Comparison of ENCODE assay signal across 19 cellular contexts in the genomic region with DNA sequence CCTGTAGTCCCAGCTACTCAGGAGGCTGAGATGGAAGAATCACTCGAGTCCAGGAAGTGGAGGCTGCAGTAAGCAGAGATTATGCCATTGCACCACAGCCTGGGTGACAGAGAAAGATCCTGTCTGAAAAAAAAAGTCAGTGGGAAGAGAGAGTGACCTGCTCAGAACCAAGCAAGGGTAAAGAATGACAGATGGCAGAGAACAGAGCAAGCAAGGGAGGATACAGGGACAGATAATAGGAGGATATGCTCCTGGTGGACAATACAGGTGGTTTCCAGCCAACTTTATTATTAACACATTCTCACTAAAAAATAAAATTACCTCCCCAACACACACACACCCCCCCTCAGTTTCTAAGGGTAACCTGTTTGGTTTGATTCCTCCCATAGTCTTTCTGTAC. TPM values are rescaled to one million over a fixed set of nuclear protein-coding genes. Genes with fewer than 3 reads are reported as not detected.
A peak's percentile ranks its signal among the peaks of the same experiment; 100 is the strongest.
DNase-seq lines count a peak whose midpoint lies in the region; ATAC-seq, FAIRE-seq and TF ChIP-seq lines count a peak whose summit lies in the region.
"Had no signal": no experiment of that assay in that cellular context is flagged by ENCODE, and none has a peak within 500 bp of the region (broad histone marks: within the 10 kb centered on the region; RNA-seq: fewer than 3 reads in every experiment).

No MANE protein-coding gene starts in this region.

- POLR2A ChIA-PET in HepG2 (lab: Yijun Ruan, JAX) = no interaction called here

- no peaks in the 10 kb centered on the region for H3K27me3 ChIP-seq in HepG2 (ENCODE audit: control insufficient read depth in 1 of 2, insufficient read depth in 2 of 2, low read length in 2 of 2)
- peaks cover 0 to 20% of the 10 kb centered on the region in 2 donors for H3K27me3 ChIP-seq in right lobe of liver
- H3K27me3 ChIP-seq in mesenchymal stem cell (ENCODE audit: control insufficient read depth in 1 of 2, insufficient read depth in 1 of 2, low read length in 2 of 2) = peaks cover 23 to 68% of the 10 kb centered on the region in 2 experiments

- H3K36me3 ChIP-seq in HepG2 (replicated peaks in 1 of 2; ENCODE audit: control insufficient read depth in 1 of 2, insufficient read depth in 2 of 2, low read length in 2 of 2) (peaks cover 2 to 5% of the 10 kb centered on the region in 2 experiments; a peak in 1 of 5 replicates), right lobe of liver (no peaks in the 10 kb centered on the region), mesenchymal stem cell (ENCODE audit: control insufficient read depth in 1 of 2, insufficient read depth in 2 of 2, low read depth in 1 of 2, low read length in 2 of 2) (no peaks in the 10 kb centered on the region)
- H3K36me3 ChIP-seq: BLaER1 treated with 17β-estradiol and CSF1 and Interleukin-3, amounts not matched to agents 10 nM and 100 nM had no signal

- H2BK12ac ChIP-seq in mesenchymal stem cell (ENCODE audit: low read length in 2 of 2) = no peak overlapping the region

- H3K4me1 ChIP-seq in HepG2 (ENCODE audit: insufficient read depth, low read length) = peaks cover 79% of the 10 kb centered on the region
- peaks cover 0 to 16% (median 3%) of the 10 kb centered on the region in 4 donors for H3K4me1 ChIP-seq in right lobe of liver
- H3K4me1 ChIP-seq in mesenchymal stem cell (ENCODE audit: control insufficient read depth, insufficient read depth, low read depth, low read length) = peaks cover 8% of the 10 kb centered on the region

- no peak overlapping the region for H3K18ac ChIP-seq in mesenchymal stem cell (ENCODE audit: low read depth in 1 of 2, low read length in 2 of 2)

- no peak for TF ChIP-seq CTCF in HepG2 (CRISPR knock-in tag; IDR thresholded peaks at IDR 0.05)
- no peak for TF ChIP-seq CTCF in right lobe of liver (IDR thresholded peaks at IDR 0.05)

- no peak for ATAC-seq in HepG2
- ATAC-seq in right lobe of liver = no peak
- no peak for ATAC-seq in HG02840 (IDR thresholded peaks at IDR 0.05; ENCODE audit: low FRiP score, unreplicated experiment)

- CTCF ChIA-PET in HepG2 (lab: Yijun Ruan, JAX; ENCODE audit: low intra/inter-chr PET ratio, low total read pairs) = no interaction called here

- no peak overlapping the region for H4K8ac ChIP-seq in mesenchymal stem cell (ENCODE audit: low read length)

- no peak for TF ChIP-seq RAD21 in HepG2 (CRISPR knock-in tag; IDR thresholded peaks at IDR 0.05)

- no peak overlapping the region for H4K91ac ChIP-seq in mesenchymal stem cell (ENCODE audit: low read length)

- no peak overlapping the region for H3K14ac ChIP-seq in mesenchymal stem cell (ENCODE audit: low read length in 2 of 2)

- no peak overlapping the region for H3K4ac ChIP-seq in mesenchymal stem cell (ENCODE audit: low read depth in 1 of 2, low read length in 2 of 2)

- TF ChIP-seq POLR2A in HepG2 (IDR thresholded peaks at IDR 0.05; ENCODE audit: insufficient read depth in 1 of 2, low read depth in 2 of 2, low read length in 2 of 2) (no peak), right lobe of liver (IDR thresholded peaks at IDR 0.05) (no peak)

- no peak overlapping the region for H2AK5ac ChIP-seq in mesenchymal stem cell (ENCODE audit: low read length, severe bottlenecking)

- WGBS in HepG2 (ENCODE audit: low lambda C conversion rate) = 0% methylated on average over 1 of the region's 1 CpG
- WGBS in right lobe of liver (ENCODE audit: insufficient coverage, low coverage, low lambda C conversion rate, missing lambda C conversion rate) = 0% methylated on average over 1 of the region's 1 CpG
- WGBS in mesenchymal stem cell = 0% methylated on average over 1 of the region's 1 CpG

- no peak for TF ChIP-seq EP300 in HepG2 (IDR thresholded peaks at IDR 0.05; ENCODE audit: low read depth in 2 of 2, low read length in 2 of 2)
- TF ChIP-seq EP300 in HepG2 (CRISPR knock-in tag; IDR thresholded peaks at IDR 0.05; ENCODE audit: borderline replicate concordance) = no peak

- in situ Hi-C loops in HepG2 (cut with HindIII; ENCODE audit: extremely low pct_ligation_motif_present, low pct_unique_long_range_greater_than_20kb) = no loop called here

- H3K23ac ChIP-seq in mesenchymal stem cell (ENCODE audit: low read length in 2 of 2) = no peak overlapping the region

- H2BK120ac ChIP-seq in mesenchymal stem cell (ENCODE audit: low read depth, low read length) = no peak overlapping the region

- no peak overlapping the region for H3K4me3 ChIP-seq in HepG2 (replicated peaks in 1 of 3; ENCODE audit: insufficient read depth in 1 of 3, low read depth in 2 of 3, low read length in 3 of 3)
- no peak overlapping the region for H3K4me3 ChIP-seq in right lobe of liver
- H3K4me3 ChIP-seq in mesenchymal stem cell (ENCODE audit: insufficient read depth in 1 of 2, low read depth in 1 of 2, low read length in 2 of 2) = no peak overlapping the region
- H3K4me3 ChIP-seq: BLaER1 treated with 17β-estradiol and CSF1 and Interleukin-3, amounts not matched to agents 10 nM and 100 nM had no signal

- intact Hi-C loops in HepG2 (cut with micrococcal nuclease; ENCODE audit: unreplicated experiment) = no loop called here
- intact Hi-C loops in right lobe of liver (cut with DNase I) = no loop called here

- no peak overlapping the region for H2BK15ac ChIP-seq in mesenchymal stem cell (ENCODE audit: low read depth, poor library complexity, severe bottlenecking)

- H4K20me1 ChIP-seq in HepG2 (ENCODE audit: insufficient read depth, low read length) = no peaks in the 10 kb centered on the region

- no peak overlapping the region for H3K9ac ChIP-seq in HepG2 (ENCODE audit: insufficient read depth, low read depth, low read length)
- no peak overlapping the region for H3K9ac ChIP-seq in mesenchymal stem cell (ENCODE audit: low read length)
- H3K9ac ChIP-seq: BLaER1 treated with 17β-estradiol and CSF1 and Interleukin-3, amounts not matched to agents 10 nM and 100 nM had no signal

- H3K4me2 ChIP-seq in HepG2 (ENCODE audit: low read depth, low read length) = no peak overlapping the region
- H3K4me2 ChIP-seq in mesenchymal stem cell (ENCODE audit: low read length, poor library complexity, severe bottlenecking) = no peak overlapping the region
- H3K4me2 ChIP-seq: BLaER1 treated with 17β-estradiol and CSF1 and Interleukin-3, amounts not matched to agents 10 nM and 100 nM had no signal

- H3K9me3 ChIP-seq in HepG2 (ENCODE audit: low read length) (no peaks in the 10 kb centered on the region), right lobe of liver (no peaks in the 10 kb centered on the region), mesenchymal stem cell (ENCODE audit: control insufficient read depth, low read length) (no peaks in the 10 kb centered on the region)
- H3K9me3 ChIP-seq: BLaER1 treated with 17β-estradiol and CSF1 and Interleukin-3, amounts not matched to agents 10 nM and 100 nM had no signal

- FAIRE-seq in HepG2 (lab: Jason Lieb, UNC) = no peak
- FAIRE-seq: GM12892, H1, HTR-8/SVneo had no signal

- no peak overlapping the region for H2AFZ ChIP-seq in HepG2 (ENCODE audit: low read length)
- no peak overlapping the region for H2AFZ ChIP-seq in mesenchymal stem cell (ENCODE audit: low read depth, low read length)

- H2BK5ac ChIP-seq in mesenchymal stem cell (ENCODE audit: low read depth, low read length, poor library complexity, severe bottlenecking) = no peak overlapping the region

- H3K27ac ChIP-seq in HepG2 (ENCODE audit: extremely low read length, insufficient read depth, low read length) = no peak overlapping the region
- H3K27ac ChIP-seq in right lobe of liver = no peak overlapping the region
- no peak overlapping the region for H3K27ac ChIP-seq in mesenchymal stem cell (ENCODE audit: low read length, poor library complexity, severe bottlenecking)
- H3K27ac ChIP-seq: BLaER1 treated with 17β-estradiol and CSF1 and Interleukin-3, amounts not matched to agents 10 nM and 100 nM had no signal

- DNase-seq in HepG2 (ENCODE audit: low spot score) (no peak), right lobe of liver (no peak), NCI-H82 treated with DMSO at 0.1 percent for 48 hours (lab: John Stamatoyannopoulos, UW; ENCODE audit: unreplicated experiment) (peak; percentile 58), cerebellar cortex (ENCODE audit: low spot score) (peak; percentile 88), superior temporal gyrus (ENCODE audit: extremely low spot score) (no peak), mesenchymal stem cell (no peak), SW 1271 (lab: John Stamatoyannopoulos, UW) (no peak)
- DNase-seq: 8988T; CD4-positive, CD25-positive, alpha-beta regulatory T cell; DMS79; EL; GDM1; HCEC 1CT; HFFc6 had no signal

- H3K79me2 ChIP-seq in HepG2 (ENCODE audit: insufficient read depth, low read length) = peaks cover 20% of the 10 kb centered on the region

- peaks cover 3% of the 10 kb centered on the region for H3K79me1 ChIP-seq in mesenchymal stem cell (replicated peaks; ENCODE audit: low read length, poor library complexity, severe bottlenecking)

- no TSS peak for BruUV-seq in HepG2 (replicated peaks; lab: Mats Ljungman, UMichigan)

TF ChIP-seq in HepG2, 621 proteins besides CTCF, POLR2A, EP300 and RAD21 (continues in another document):
- no peak for TF ChIP-seq RBM39 (IDR thresholded peaks at IDR 0.05; ENCODE audit: low read depth, low read length, poor library complexity, severe bottlenecking)

RNA-seq across cellular contexts. Expression of a gene that starts 4.6 kb away (rescaled TPM):
- total RNA-seq in HepG2 (2016; rRNA removed; fragmentation: Illumina TruSeq; extraction: Trizol) (6.3 and 12.2 TPM in 2 replicates), right lobe of liver (1 to 10 TPM; 1.3 to 5.4 (median 1.9) TPM)
- total RNA-seq in HepG2 (2016; cell fraction: cytosol; rRNA removed; fragmentation: Illumina TruSeq; extraction: Trizol; ENCODE audit: low read depth) = 2.6 and 2.8 TPM in 2 replicates
- total RNA-seq in HepG2 (2016; cell fraction: insoluble cytoplasmic fraction; rRNA removed; fragmentation: Illumina TruSeq; extraction: Trizol) = 7.0 and 9.8 TPM in 2 replicates
- total RNA-seq in HepG2 (2016; cell fraction: membrane; rRNA removed; fragmentation: Illumina TruSeq; extraction: Trizol) = 5.3 and 6.5 TPM in 2 replicates
- total RNA-seq in HepG2 (2016; cell fraction: nucleus; rRNA removed; fragmentation: Illumina TruSeq; extraction: Trizol) = 9.7 and 11.5 TPM in 2 replicates
- polyA plus RNA-seq in HepG2 (2011; rRNA removed) = 18.5 and 22.3 TPM in 2 replicates
- polyA plus RNA-seq in HepG2 (2011; cell fraction: cytosol; rRNA removed) = 20.1 and 23.4 TPM in 2 replicates
- polyA plus RNA-seq in HepG2 (2011; cell fraction: nucleus; rRNA removed) = 14.3 and 18.6 TPM in 2 replicates
- 8.0 and 11.2 TPM in 2 replicates for polyA plus RNA-seq in HepG2 (2012)
- polyA plus RNA-seq in HepG2 (2016; cell fraction: cytosol; fragmentation: Illumina TruSeq; extraction: Trizol; ENCODE audit: low read depth) = 1.9 and 2.3 TPM in 2 replicates
- polyA plus RNA-seq in HepG2 (2016; cell fraction: insoluble cytoplasmic fraction; fragmentation: Illumina TruSeq; extraction: Trizol; ENCODE audit: low read depth) = 8.4 and 8.6 TPM in 2 replicates
- polyA plus RNA-seq in HepG2 (2016; cell fraction: membrane; fragmentation: Illumina TruSeq; extraction: Trizol; ENCODE audit: low read depth) = 3.7 and 4.9 TPM in 2 replicates
- polyA plus RNA-seq in HepG2 (2016; cell fraction: nucleus; fragmentation: Illumina TruSeq; extraction: Trizol; ENCODE audit: insufficient read depth, low read depth) = 23.6 and 23.8 TPM in 2 replicates
- 3.2 and 18.3 TPM in 2 replicates for polyA minus RNA-seq in HepG2 (2011; rRNA and poly(A)+ RNA removed; ENCODE audit: low replicate concordance)
- 8.7 and 9.4 TPM in 2 replicates for polyA minus RNA-seq in HepG2 (2011; cell fraction: cytosol; rRNA and poly(A)+ RNA removed)
- polyA minus RNA-seq in HepG2 (2011; cell fraction: nucleus; rRNA and poly(A)+ RNA removed) = 8.6 and 9.4 TPM in 2 replicates
- polyA plus RNA-seq in mesenchymal stem cell (2013, experiment 1 of 2) = 48.1 TPM
- 46.7 TPM for polyA plus RNA-seq in mesenchymal stem cell (2013, experiment 2 of 2)
- total RNA-seq: CD4-positive, CD25-positive, alpha-beta regulatory T cell had no signal
- polyA plus RNA-seq: CD4-positive, CD25-positive, alpha-beta regulatory T cell had no signal

Comparison
In these comparisons a context has a peak if more than half of its experiments do, and no peak if none do; other contexts are left out.
1. DNase-seq: peak in NCI-H82 treated with DMSO at 0.1 percent for 48 hours (single experiment) and cerebellar cortex (single experiment); none in HepG2 (single experiment), right lobe of liver (0 of 3), superior temporal gyrus (single experiment), mesenchymal stem cell (single experiment) and SW 1271 (0 of 2).